ENCODE assay signal across 8 cellular contexts in the genomic region with DNA sequence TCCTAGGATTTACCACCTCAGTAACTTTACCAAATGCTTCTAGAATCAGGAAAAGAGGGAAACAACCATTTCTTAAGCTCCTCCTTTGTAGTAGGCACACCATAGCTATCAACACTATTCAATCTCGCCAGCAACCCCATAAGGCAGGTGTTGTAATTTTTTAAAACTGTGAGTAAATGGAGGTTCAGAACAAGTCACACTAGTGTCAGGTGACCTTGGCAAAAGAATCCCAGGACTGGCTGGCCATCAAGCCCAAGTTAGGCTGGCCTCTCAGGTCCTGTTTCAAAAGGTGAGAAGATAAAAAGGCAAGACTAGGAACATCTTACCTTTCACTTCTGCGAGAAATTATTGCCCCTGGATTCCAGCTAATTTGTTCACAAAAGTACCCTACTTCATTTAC. TPM values are rescaled to one million over a fixed set of nuclear protein-coding genes. Genes with fewer than 3 reads are reported as not detected.
A peak's percentile ranks its signal among the peaks of the same experiment; 100 is the strongest.
DNase-seq lines count a peak whose midpoint lies in the region; ATAC-seq and TF ChIP-seq lines count a peak whose summit lies in the region.

No MANE protein-coding gene starts in this region.

- no peaks in the 10 kb centered on the region for H3K9me3 Mint-ChIP-seq in progenitor cell of endocrine pancreas (ENCODE audit: low read depth)

- H3K27ac ChIP-seq in SK-N-MC = no peak overlapping the region

- H3K9me3 ChIP-seq in ES-I3 (ENCODE audit: control insufficient read depth, insufficient read depth, low read length) = no peaks in the 10 kb centered on the region
- no peaks in the 10 kb centered on the region for H3K9me3 ChIP-seq in SK-N-MC (ENCODE audit: low read depth, low read length)

- H3K36me3 Mint-ChIP-seq in progenitor cell of endocrine pancreas (ENCODE audit: insufficient read depth) = peaks cover 4% of the 10 kb centered on the region

- H3K9ac ChIP-seq in ES-I3 (ENCODE audit: low read depth, low read length) (peak overlapping the region; percentile 85), SK-N-MC (ENCODE audit: insufficient read length) (peak overlapping the region; percentile 98)

- H3K4me3 Mint-ChIP-seq in progenitor cell of endocrine pancreas (ENCODE audit: low read depth) = peak overlapping the region; percentile 89

- no peaks in the 10 kb centered on the region for H3K27me3 Mint-ChIP-seq in progenitor cell of endocrine pancreas

- H3K4me1 ChIP-seq in ES-I3 (ENCODE audit: insufficient read depth, low read length) = no peaks in the 10 kb centered on the region

- H3K36me3 ChIP-seq in ES-I3 (ENCODE audit: insufficient read depth, low read length) (peaks cover 4% of the 10 kb centered on the region; the same call in 1 of the 2 replicates), SK-N-MC (ENCODE audit: insufficient read depth, low read length) (no peaks in the 10 kb centered on the region)

- TF ChIP-seq CTCF in fibroblast of the aortic adventitia (IDR thresholded peaks at IDR 0.05; ENCODE audit: insufficient read depth, low read length) = no peak
- no peak for TF ChIP-seq CTCF in progenitor cell of endocrine pancreas (IDR thresholded peaks at IDR 0.05; ENCODE audit: unreplicated experiment)

- peak overlapping the region; percentile 95 for H3K4me3 ChIP-seq in SK-N-MC
- H3K4me3 ChIP-seq in fibroblast of the aortic adventitia (ENCODE audit: low read depth, low read length) = peak overlapping the region; percentile 99

- peaks cover 7% of the 10 kb centered on the region for H3K4me1 Mint-ChIP-seq in progenitor cell of endocrine pancreas (ENCODE audit: low read depth)

- no peak for DNase-seq in SK-N-MC (ENCODE audit: low read depth, low spot score)
- no peak for DNase-seq in fibroblast of the aortic adventitia (ENCODE audit: low read depth)
- DNase-seq in progenitor cell of endocrine pancreas (ENCODE audit: low spot score, unreplicated experiment) = no peak
- DNase-seq in nucleus accumbens (lab: John Stamatoyannopoulos, UW) = no peak
- DNase-seq in central memory CD4-positive, alpha-beta T cell = no peak
- no peak for DNase-seq in HUDEP-2 (lab: John Stamatoyannopoulos, UW; ENCODE audit: unreplicated experiment in 76 of 76)

- ATAC-seq in GM21717 (IDR thresholded peaks at IDR 0.05; ENCODE audit: unreplicated experiment) = no peak

- H3K27ac Mint-ChIP-seq in progenitor cell of endocrine pancreas = peak overlapping the region; percentile 81

RNA-seq across cellular contexts. Expression of a gene that starts 0.7 kb away (rescaled TPM):
- total RNA-seq in fibroblast of the aortic adventitia (ENCODE audit: low replicate concordance) (20.9 and 31.2 TPM in 2 replicates), progenitor cell of endocrine pancreas (81.1 and 83.3 TPM in 2 replicates)

RNA-seq across cellular contexts. Expression of a gene that starts 29.2 kb away (rescaled TPM):
- total RNA-seq in fibroblast of the aortic adventitia (ENCODE audit: low replicate concordance) = 27.1 and 30.6 TPM in 2 replicates
- total RNA-seq in progenitor cell of endocrine pancreas = 22.7 and 25.2 TPM in 2 replicates
